In genomic region chr3:74539879-74540278, GRCh38 we compare ENCODE assay signal across 26 cellular contexts.
"Had no signal": no experiment of that assay in that cellular context is flagged by ENCODE, and none has a peak within 500 bp of the region (broad histone marks: within the 10 kb centered on the region; RNA-seq: fewer than 3 reads in every experiment).

No MANE protein-coding gene starts in this region.

- H3K36me3 ChIP-seq: brain microvascular endothelial cell, SJCRH30, WERI-Rb-1 had no signal

- H3K27me3 ChIP-seq: brain microvascular endothelial cell, SJCRH30 had no signal

- H3K4me1 ChIP-seq: SJCRH30 had no signal

- H3K27ac ChIP-seq: brain microvascular endothelial cell, SJCRH30, SK-N-MC, WERI-Rb-1 had no signal

- H3K4me3 ChIP-seq: SJCRH30, SK-N-MC had no signal

- ATAC-seq: activated CD8-positive, alpha-beta memory T cell treated with anti-CD3 and anti-CD28 coated beads, Interleukin-2, amount 10 ng/mL, durations not matched to agents 7 days and 5 days had no signal

- DNase-seq: activated CD4-positive, alpha-beta memory T cell treated with anti-CD3 and anti-CD28 coated beads, Interleukin-2, amount 10 ng/mL, durations not matched to agents 7 days and 5 days; activated CD4-positive, alpha-beta T cell treated with anti-CD3 and anti-CD28 coated beads for 1 hour; activated CD4-positive, alpha-beta T cell treated with anti-CD3 and anti-CD28 coated beads for 48 hours; activated CD4-positive, CD25-positive, alpha-beta regulatory T cell; activated CD8-positive, alpha-beta memory T cell treated with anti-CD3 and anti-CD28 coated beads for 24 hours; activated CD8-positive, alpha-beta memory T cell treated with anti-CD3 and anti-CD28 coated beads, Interleukin-2, amount 10 ng/mL, durations not matched to agents 7 days and 5 days; activated gamma-delta T cell; activated naive CD4-positive, alpha-beta T cell treated with Interleukin-2 at 50 U/mL for 16 hours; activated naive CD8-positive, alpha-beta T cell treated with anti-CD3 and anti-CD28 coated beads, Interleukin-2, amount 10 ng/mL, durations not matched to agents 7 days and 5 days; activated T-cell treated with anti-CD3 and anti-CD28 coated beads, Interleukin-2, amount 50 U/mL, for 24 hours; brain microvascular endothelial cell; central memory CD4-positive, alpha-beta T cell; Karpas-422; KBM-7; NCI-H1436 treated with DMSO at 0.1 percent for 48 hours; NCI-H1694 treated with DMSO at 0.1 percent for 48 hours; NCI-H2029; NCI-H2171 treated with DMSO at 0.1 percent for 48 hours; NCI-H2227 treated with DMSO at 0.1 percent for 48 hours; NCI-H524; OCI-M1; SHP77; SJCRH30; T1000; WERI-Rb-1 had no signal

- H3K9me3 ChIP-seq: SJCRH30 had no signal
